Comparison of ENCODE assay signal across 8 cellular contexts in the genomic region with DNA sequence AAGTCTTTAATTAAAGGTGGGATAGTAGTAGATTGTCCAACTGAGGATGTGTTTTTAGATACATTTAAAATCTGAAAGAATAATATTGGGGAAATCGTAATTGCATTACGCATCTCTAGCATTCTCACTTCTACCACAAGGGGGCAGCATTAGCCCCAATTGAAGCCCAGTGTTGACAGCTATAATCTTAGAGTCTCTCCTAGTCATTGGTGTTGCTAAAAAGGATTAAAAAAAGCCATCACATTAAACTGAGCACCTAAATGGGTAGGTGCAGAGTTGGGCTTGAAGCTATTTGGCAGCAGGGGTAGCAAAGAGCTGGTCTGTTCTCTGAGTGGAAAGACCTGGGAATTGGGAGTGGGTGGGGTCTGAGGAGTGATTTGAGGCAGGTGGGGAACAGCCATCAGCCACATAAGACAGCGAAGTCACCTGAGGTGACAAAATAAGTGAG.
DNase-seq lines count a peak whose midpoint lies in the region; ATAC-seq and TF ChIP-seq lines count a peak whose summit lies in the region.

No MANE protein-coding gene starts in this region.

- H3K36me3 Mint-ChIP-seq in stimulated activated naive B cell treated with anti-CD40 and anti-IgM and Interleukin-4, amounts not matched to agents 10 μg/mL and 1 μg/mL and 100 μg/mL, for 72 hours, result no peaks in the 10 kb centered on the region

- H3K9me3 Mint-ChIP-seq in stimulated activated naive B cell treated with anti-CD40 and anti-IgM and Interleukin-4, amounts not matched to agents 10 μg/mL and 1 μg/mL and 100 μg/mL, for 72 hours, result no peaks in the 10 kb centered on the region

- DNase-seq in activated effector memory CD4-positive, alpha-beta T cell treated with anti-CD3 and anti-CD28 coated beads, Interleukin-2, amount 50 U/mL, for 16 hours, result peak; percentile 71
- DNase-seq in activated effector memory CD4-positive, alpha-beta T cell treated with Interleukin-2 at 50 U/mL for 16 hours, result no peak
- DNase-seq in HFF-Myc (ENCODE audit: extremely low read depth, low read depth), result peak; percentile 17
- peak; percentile 36 for DNase-seq in NB4 (ENCODE audit: low read depth)
- DNase-seq in WERI-Rb-1, result peak; percentile 52
- peak; percentile 18 to 46 for DNase-seq in dermis microvascular lymphatic vessel endothelial cell (ENCODE audit: low read depth in 2 of 2)
- peak; percentile 72 for DNase-seq in medulla oblongata (ENCODE audit: extremely low spot score)
- peak; percentile 3 for DNase-seq in stimulated activated naive B cell treated with anti-CD40 and anti-IgM and Interleukin-4, amounts not matched to agents 10 μg/mL and 1 μg/mL and 100 μg/mL, for 72 hours

- H3K36me3 ChIP-seq in WERI-Rb-1, result no peaks in the 10 kb centered on the region

- no peak for TF ChIP-seq POLR2A in NB4 (IDR thresholded peaks at IDR 0.05; ENCODE audit: extremely low read depth, insufficient read length)

- no peak overlapping the region for H3K27ac Mint-ChIP-seq in stimulated activated naive B cell treated with anti-CD40 and anti-IgM and Interleukin-4, amounts not matched to agents 10 μg/mL and 1 μg/mL and 100 μg/mL, for 72 hours

- ATAC-seq in stimulated activated naive B cell treated with anti-CD40 and anti-IgM and Interleukin-4, amounts not matched to agents 10 μg/mL and 1 μg/mL and 100 μg/mL, for 72 hours (replicated peaks), result peak; percentile 64 to 69

- H3K27ac ChIP-seq in WERI-Rb-1, result no peak overlapping the region

- H3K4me3 Mint-ChIP-seq in stimulated activated naive B cell treated with anti-CD40 and anti-IgM and Interleukin-4, amounts not matched to agents 10 μg/mL and 1 μg/mL and 100 μg/mL, for 72 hours, result no peak overlapping the region

- no peaks in the 10 kb centered on the region for H3K4me1 Mint-ChIP-seq in stimulated activated naive B cell treated with anti-CD40 and anti-IgM and Interleukin-4, amounts not matched to agents 10 μg/mL and 1 μg/mL and 100 μg/mL, for 72 hours

- H3K4me3 ChIP-seq in HFF-Myc (replicated peaks; ENCODE audit: low read depth, low read length), result no peak overlapping the region
- no peak overlapping the region for H3K4me3 ChIP-seq in NB4 (ENCODE audit: low read depth, low read length)
- no peak overlapping the region for H3K4me3 ChIP-seq in WERI-Rb-1 (ENCODE audit: low read depth, low read length)

- peaks cover 2% of the 10 kb centered on the region for H3K9me3 ChIP-seq in WERI-Rb-1 (ENCODE audit: severe bottlenecking)

- H3K27me3 ChIP-seq in WERI-Rb-1 (ENCODE audit: insufficient read depth, low read depth, severe bottlenecking), result no peaks in the 10 kb centered on the region

- TF ChIP-seq CTCF in HFF-Myc (IDR thresholded peaks at IDR 0.05; ENCODE audit: low read depth, low read length, missing control alignments), result peak; percentile 85
- TF ChIP-seq CTCF in NB4 (IDR thresholded peaks at IDR 0.05; ENCODE audit: low read depth, low read length), result peak; percentile 55
- peak; percentile 65 for TF ChIP-seq CTCF in WERI-Rb-1 (IDR thresholded peaks at IDR 0.05; ENCODE audit: low read depth, low read length)

- no peaks in the 10 kb centered on the region for H3K27me3 Mint-ChIP-seq in stimulated activated naive B cell treated with anti-CD40 and anti-IgM and Interleukin-4, amounts not matched to agents 10 μg/mL and 1 μg/mL and 100 μg/mL, for 72 hours
